In genomic region chr7:81993186-81993585, GRCh38 we compare ENCODE assay signal across 21 cellular contexts.
"Had no signal": no experiment of that assay in that cellular context is flagged by ENCODE, and none has a peak within 500 bp of the region (broad histone marks: within the 10 kb centered on the region; RNA-seq: fewer than 3 reads in every experiment).

No MANE protein-coding gene starts in this region.

- H3K27ac Mint-ChIP-seq: dendritic cell treated with granulocyte-macrophage colony-stimulating factor and Interleukin-4, amounts not matched to agents 40 ng/mL and 50 ng/mL, for 4 days; effector memory CD8-positive, alpha-beta T cell; endodermal cell; mesothelial cell of epicardium had no signal

- H3K9me3 ChIP-seq: colonic mucosa, esophagus muscularis mucosa, gastroesophageal sphincter, heart right ventricle, left ventricle myocardium inferior, lower lobe of right lung, mucosa of descending colon had no signal

- H3K9me3 Mint-ChIP-seq: dendritic cell treated with granulocyte-macrophage colony-stimulating factor and Interleukin-4, amounts not matched to agents 40 ng/mL and 50 ng/mL, for 4 days; endodermal cell; mesothelial cell of epicardium had no signal

- H3K36me3 Mint-ChIP-seq: mesothelial cell of epicardium had no signal

- H3K27ac ChIP-seq: colonic mucosa, epithelial cell of prostate, esophagus muscularis mucosa, foreskin keratinocyte, gastroesophageal sphincter, heart right ventricle, left ventricle myocardium inferior, lower lobe of right lung had no signal

- H3K36me3 ChIP-seq: colonic mucosa, lower lobe of right lung had no signal

- H3K4me3 ChIP-seq: colonic mucosa, esophagus muscularis mucosa, gastroesophageal sphincter, heart right ventricle, left ventricle myocardium inferior, lower lobe of right lung, mucosa of descending colon had no signal

- H3K4me1 Mint-ChIP-seq: endodermal cell had no signal

- H3K27me3 ChIP-seq: colonic mucosa, esophagus muscularis mucosa, foreskin keratinocyte, gastroesophageal sphincter, heart right ventricle had no signal

- H3K4me3 Mint-ChIP-seq: dendritic cell treated with granulocyte-macrophage colony-stimulating factor and Interleukin-4, amounts not matched to agents 40 ng/mL and 50 ng/mL, for 4 days; effector memory CD8-positive, alpha-beta T cell; endodermal cell; mesothelial cell of epicardium had no signal

- H3K4me1 ChIP-seq: colonic mucosa, esophagus muscularis mucosa, foreskin keratinocyte, gastroesophageal sphincter, heart right ventricle, left ventricle myocardium inferior, lower lobe of right lung had no signal

- H3K27me3 Mint-ChIP-seq: dendritic cell treated with granulocyte-macrophage colony-stimulating factor and Interleukin-4, amounts not matched to agents 40 ng/mL and 50 ng/mL, for 4 days; effector memory CD8-positive, alpha-beta T cell had no signal

- DNase-seq: colonic mucosa; cortex of kidney; effector CD8-positive, alpha-beta T cell; effector memory CD8-positive, alpha-beta T cell; endodermal cell; foreskin keratinocyte; glutamatergic neuron; head of caudate nucleus; heart right ventricle; hippocampal formation; left colon; left ventricle myocardium inferior; lower lobe of right lung; mesenchymal stem cell; mucosa of descending colon had no signal

- ATAC-seq: effector memory CD8-positive, alpha-beta T cell; foreskin keratinocyte; gastroesophageal sphincter; heart right ventricle; left colon; left lobe of liver; lower lobe of right lung; mucosa of descending colon had no signal
